ENCODE assay signal across 8 cellular contexts in the genomic region with DNA sequence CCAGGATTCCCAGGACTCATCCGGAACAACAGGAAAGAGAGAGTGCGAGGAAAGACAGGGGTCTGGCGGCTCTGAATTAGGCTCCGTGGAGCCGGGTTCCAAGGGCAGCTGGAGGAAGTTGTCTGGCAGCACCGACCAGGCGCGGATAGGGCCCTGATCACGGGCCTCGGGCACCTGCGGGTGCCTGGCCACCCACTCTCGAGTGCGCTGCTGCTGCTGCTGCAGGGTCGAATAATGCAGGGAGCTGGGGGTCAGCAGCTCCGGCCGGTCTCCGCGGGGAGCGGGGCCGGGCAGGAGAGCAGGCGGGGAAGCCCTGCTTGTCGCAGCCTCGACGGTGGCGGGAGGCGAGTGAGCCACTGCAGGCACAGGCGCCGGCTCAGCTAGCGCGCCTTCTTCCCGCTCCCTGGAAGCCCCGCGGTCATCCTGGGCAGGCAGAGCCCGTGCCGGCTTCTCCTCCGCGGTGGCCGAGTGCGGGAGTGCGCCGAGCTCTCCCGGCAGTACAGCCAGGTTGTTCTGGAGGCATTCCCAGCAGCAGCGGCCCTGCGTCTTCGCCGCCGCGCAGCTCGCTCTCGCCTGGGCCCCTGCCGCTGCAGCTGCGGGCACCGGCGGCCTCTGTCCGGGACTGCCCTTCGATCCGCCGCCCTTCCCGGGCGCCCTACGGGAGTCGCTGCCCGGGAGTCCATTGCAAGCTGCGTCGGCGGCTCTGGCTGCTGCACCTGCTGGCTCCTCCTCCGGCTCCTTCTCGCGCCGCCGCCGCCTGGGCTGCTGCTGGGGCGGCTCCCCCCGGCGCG. TPM values are rescaled to one million over a fixed set of nuclear protein-coding genes. Genes with fewer than 3 reads are reported as not detected.
DNase-seq lines count a peak whose midpoint lies in the region; ATAC-seq, FAIRE-seq and TF ChIP-seq lines count a peak whose summit lies in the region.

No MANE protein-coding gene starts in this region.

- H3K4me1 Mint-ChIP-seq in activated T-cell treated with anti-CD3 and anti-CD28 coated beads, Interleukin-2, amount 50 U/mL, for 4 hours (ENCODE audit: low read depth), result peaks cover 8% of the 10 kb centered on the region
- peaks cover 12% of the 10 kb centered on the region for H3K4me1 Mint-ChIP-seq in osteocyte (ENCODE audit: unreplicated experiment)

- no peak overlapping the region for H3K27ac Mint-ChIP-seq in osteocyte (ENCODE audit: unreplicated experiment)

- peak overlapping the region; percentile 72 for H3K4me3 ChIP-seq in HUES48 (ENCODE audit: low read depth, low read length)

- no peaks in the 10 kb centered on the region for H3K9me3 Mint-ChIP-seq in activated T-cell treated with anti-CD3 and anti-CD28 coated beads, Interleukin-2, amount 50 U/mL, for 4 hours
- H3K9me3 Mint-ChIP-seq in osteocyte (ENCODE audit: unreplicated experiment), result no peaks in the 10 kb centered on the region

- H3K27me3 ChIP-seq in HUES48 (ENCODE audit: control insufficient read depth, insufficient read depth, low read length), result peaks cover 72% of the 10 kb centered on the region

- peak; percentile 65 to 66 for ATAC-seq in activated T-cell treated with anti-CD3 and anti-CD28 coated beads, Interleukin-2, amount 50 U/mL, for 4 hours
- ATAC-seq in HG03139 (IDR thresholded peaks at IDR 0.05; ENCODE audit: unreplicated experiment), result no peak

- no peak overlapping the region for H3K4me3 Mint-ChIP-seq in activated T-cell treated with anti-CD3 and anti-CD28 coated beads, Interleukin-2, amount 50 U/mL, for 4 hours
- peak overlapping the region; percentile 41 for H3K4me3 Mint-ChIP-seq in osteocyte (ENCODE audit: unreplicated experiment)

- H3K4me1 ChIP-seq in HUES48 (ENCODE audit: control insufficient read depth, insufficient read depth, low read length), result peaks cover 17% of the 10 kb centered on the region

- FAIRE-seq in frontal cortex (lab: Jason Lieb, UNC), result no peak

- no peaks in the 10 kb centered on the region for H3K36me3 Mint-ChIP-seq in activated T-cell treated with anti-CD3 and anti-CD28 coated beads, Interleukin-2, amount 50 U/mL, for 4 hours (ENCODE audit: insufficient read depth)
- H3K36me3 Mint-ChIP-seq in osteocyte (ENCODE audit: unreplicated experiment), result no peaks in the 10 kb centered on the region

- no peak overlapping the region for H3K9ac ChIP-seq in HUES48 (ENCODE audit: low read depth, low read length)

- H3K36me3 ChIP-seq in HUES48 (ENCODE audit: control insufficient read depth, insufficient read depth, low read length), result no peaks in the 10 kb centered on the region

- peaks cover 53% of the 10 kb centered on the region for H3K27me3 Mint-ChIP-seq in activated T-cell treated with anti-CD3 and anti-CD28 coated beads, Interleukin-2, amount 50 U/mL, for 4 hours (ENCODE audit: low read depth)
- peaks cover 11% of the 10 kb centered on the region for H3K27me3 Mint-ChIP-seq in osteocyte (ENCODE audit: unreplicated experiment)

- H3K9me3 ChIP-seq in HUES48 (ENCODE audit: control insufficient read depth, insufficient read depth, low read length), result no peaks in the 10 kb centered on the region

- no peak overlapping the region for H3K27ac ChIP-seq in HUES48 (ENCODE audit: low read depth, low read length)

- DNase-seq in NCI-H510A treated with DMSO at 0.1 percent for 48 hours (lab: John Stamatoyannopoulos, UW) (peak; percentile 59), NCI-H510A (lab: John Stamatoyannopoulos, UW) (no peak), frontal cortex (ENCODE audit: low spot score in 2 of 2) (peak; percentile 28 to 38), osteocyte (ENCODE audit: extremely low spot score, unreplicated experiment) (no peak), mesenteric fat pad (ENCODE audit: low spot score) (no peak)
- peak; percentile 15 for DNase-seq in activated T-cell treated with anti-CD3 and anti-CD28 coated beads, Interleukin-2, amount 50 U/mL, for 4 hours

- no peak for TF ChIP-seq CTCF in osteocyte (IDR thresholded peaks at IDR 0.05)

RNA-seq across cellular contexts. Expression of a gene that starts 1.0 kb away (rescaled TPM):
- total RNA-seq in activated T-cell treated with anti-CD3 and anti-CD28 coated beads, Interleukin-2, amount 50 U/mL, for 4 hours, result under 1 TPM; 0.05 to 0.08 (median 0.05) TPM
- total RNA-seq in frontal cortex, result 2.9 TPM
- total RNA-seq in osteocyte, result 0.75 and 0.91 TPM in 2 replicates
- not detected for total RNA-seq in mesenteric fat pad

RNA-seq across cellular contexts. Expression of a gene that starts 52.6 kb away (rescaled TPM):
- total RNA-seq in activated T-cell treated with anti-CD3 and anti-CD28 coated beads, Interleukin-2, amount 50 U/mL, for 4 hours, result 10 to 100 TPM; 30.4 to 36.1 (median 34.9) TPM
- total RNA-seq in frontal cortex (198 TPM), osteocyte (460 and 476 TPM in 2 replicates), mesenteric fat pad (331 TPM)

Comparison
In these comparisons a context has a peak if more than half of its experiments do, and no peak if none do; other contexts are left out.
1. DNase-seq: peak in NCI-H510A treated with DMSO at 0.1 percent for 48 hours (single experiment), activated T-cell treated with anti-CD3 and anti-CD28 coated beads, Interleukin-2, amount 50 U/mL, for 4 hours (single experiment) and frontal cortex (2 of 2); none in NCI-H510A (single experiment), osteocyte (single experiment) and mesenteric fat pad (single experiment).